In the genomic region with DNA sequence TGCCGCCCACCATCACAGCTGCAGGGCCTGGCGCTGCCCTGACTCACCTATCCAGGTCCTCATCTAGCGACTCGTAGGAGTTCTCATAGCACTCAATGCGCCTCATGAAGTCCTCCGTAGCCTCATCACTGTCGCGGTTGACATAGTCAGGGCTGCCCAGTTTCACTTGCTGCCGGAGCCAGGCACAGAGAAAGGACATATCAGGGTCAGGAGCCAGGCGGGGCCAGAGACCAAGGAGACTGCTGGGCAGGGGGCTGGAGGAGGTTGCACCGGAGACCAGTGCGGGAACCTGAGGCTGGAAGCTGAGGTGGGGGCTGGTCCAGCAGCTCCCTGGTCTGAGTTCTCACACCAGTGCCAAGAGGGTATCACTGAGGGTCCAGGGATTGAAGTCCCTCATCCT, we compare ENCODE assay signal across 23 cellular contexts. TPM values are rescaled to one million over a fixed set of nuclear protein-coding genes. Genes with fewer than 3 reads are reported as not detected.
"Had no signal": no experiment of that assay in that cellular context is flagged by ENCODE, and none has a peak within 500 bp of the region (broad histone marks: within the 10 kb centered on the region; RNA-seq: fewer than 3 reads in every experiment).

No MANE protein-coding gene starts in this region.

- DNase-seq: activated CD4-positive, alpha-beta memory T cell treated with anti-CD3 and anti-CD28 coated beads, Interleukin-2, amount 10 ng/mL, durations not matched to agents 7 days and 5 days; activated CD4-positive, alpha-beta T cell treated with anti-CD3 and anti-CD28 coated beads, Interleukin-2, amount 10 ng/mL, durations not matched to agents 7 days and 5 days; activated CD4-positive, CD25-positive, alpha-beta regulatory T cell; activated naive CD4-positive, alpha-beta T cell treated with anti-CD3 and anti-CD28 coated beads, Interleukin-2, amount 50 U/mL, for 16 hours; activated naive CD8-positive, alpha-beta T cell treated with anti-CD3 and anti-CD28 coated beads, Interleukin-2, amount 10 ng/mL, durations not matched to agents 7 days and 5 days; activated T-cell treated with anti-CD3 and anti-CD28 coated beads for 4 hours; activated T-cell treated with anti-CD3 and anti-CD28 coated beads, Interleukin-2, amount 50 U/mL, for 48 hours; adrenal gland; anterior cingulate cortex; Kasumi-1; KBM-7; NCI-H146; NCI-H187 treated with DMSO at 0.1 percent for 48 hours; NCI-H2081 treated with DMSO at 0.1 percent for 48 hours; NCI-H446; NCI-H524; PC-3; SIG-M5; T-cell; T-helper 2 cell; T1000 had no signal

- H3K36me3 ChIP-seq: adrenal gland had no signal

- H3K4me3 ChIP-seq: adrenal gland had no signal

- H3K27me3 Mint-ChIP-seq: activated CD4-positive, alpha-beta memory T cell treated with anti-CD3 and anti-CD28 coated beads, Interleukin-2, amount 10 ng/mL, durations not matched to agents 7 days and 5 days; activated CD4-positive, alpha-beta T cell treated with anti-CD3 and anti-CD28 coated beads, Interleukin-2, amount 10 ng/mL, durations not matched to agents 7 days and 5 days; activated naive CD8-positive, alpha-beta T cell treated with anti-CD3 and anti-CD28 coated beads, Interleukin-2, amount 10 ng/mL, durations not matched to agents 7 days and 5 days; T-cell had no signal

- H3K27ac Mint-ChIP-seq: activated CD4-positive, alpha-beta memory T cell treated with anti-CD3 and anti-CD28 coated beads, Interleukin-2, amount 10 ng/mL, durations not matched to agents 7 days and 5 days; activated CD4-positive, alpha-beta T cell treated with anti-CD3 and anti-CD28 coated beads, Interleukin-2, amount 10 ng/mL, durations not matched to agents 7 days and 5 days; activated naive CD8-positive, alpha-beta T cell treated with anti-CD3 and anti-CD28 coated beads, Interleukin-2, amount 10 ng/mL, durations not matched to agents 7 days and 5 days; T-cell had no signal

- H3K9me3 Mint-ChIP-seq: activated CD4-positive, alpha-beta memory T cell treated with anti-CD3 and anti-CD28 coated beads, Interleukin-2, amount 10 ng/mL, durations not matched to agents 7 days and 5 days; activated CD4-positive, alpha-beta T cell treated with anti-CD3 and anti-CD28 coated beads, Interleukin-2, amount 10 ng/mL, durations not matched to agents 7 days and 5 days; activated naive CD8-positive, alpha-beta T cell treated with anti-CD3 and anti-CD28 coated beads, Interleukin-2, amount 10 ng/mL, durations not matched to agents 7 days and 5 days; T-cell had no signal

- H3K27me3 ChIP-seq: adrenal gland had no signal

- H3K9me3 ChIP-seq: adrenal gland had no signal

- H3K4me3 Mint-ChIP-seq: activated CD4-positive, alpha-beta memory T cell treated with anti-CD3 and anti-CD28 coated beads, Interleukin-2, amount 10 ng/mL, durations not matched to agents 7 days and 5 days; activated CD4-positive, alpha-beta T cell treated with anti-CD3 and anti-CD28 coated beads, Interleukin-2, amount 10 ng/mL, durations not matched to agents 7 days and 5 days; activated naive CD8-positive, alpha-beta T cell treated with anti-CD3 and anti-CD28 coated beads, Interleukin-2, amount 10 ng/mL, durations not matched to agents 7 days and 5 days; T-cell had no signal

- ATAC-seq: PC-3, T-cell had no signal

- H3K27ac ChIP-seq: adrenal gland, VCaP had no signal

RNA-seq across cellular contexts. Expression of a gene that starts 25.1 kb away (rescaled TPM):
- total RNA-seq: activated CD4-positive, alpha-beta memory T cell treated with anti-CD3 and anti-CD28 coated beads, Interleukin-2, amount 10 ng/mL, durations not matched to agents 7 days and 5 days; activated CD4-positive, alpha-beta T cell treated with anti-CD3 and anti-CD28 coated beads, Interleukin-2, amount 10 ng/mL, durations not matched to agents 7 days and 5 days; activated CD8-positive, alpha-beta memory T cell treated with anti-CD3 and anti-CD28 coated beads for 36 hours; activated naive CD8-positive, alpha-beta T cell treated with anti-CD3 and anti-CD28 coated beads, Interleukin-2, amount 10 ng/mL, durations not matched to agents 7 days and 5 days had no signal
